ENCODE assay signal across 1 cellular context in the genomic region with DNA sequence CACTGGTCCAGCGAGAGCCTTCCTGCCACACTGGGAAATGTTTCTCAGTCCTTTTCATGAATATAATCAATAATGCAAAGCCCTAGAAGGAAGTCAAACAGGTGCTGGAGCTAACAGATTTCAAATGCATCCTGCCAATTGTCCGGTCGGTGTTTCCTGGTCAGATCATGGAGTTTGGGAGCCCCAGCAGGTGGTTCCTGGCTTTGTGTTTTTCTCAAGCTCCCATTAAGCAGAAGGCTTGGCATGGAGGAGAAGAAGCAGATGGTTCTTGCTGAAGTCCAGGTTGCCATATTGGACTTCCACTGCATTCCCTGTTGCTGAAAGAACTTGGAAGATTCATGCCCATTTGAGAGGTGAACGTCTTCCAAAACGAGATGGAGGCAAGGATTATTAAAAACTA.
A peak's percentile ranks its signal among the peaks of the same experiment; 100 is the strongest.
TF ChIP-seq lines count a peak whose summit lies in the region.

No MANE protein-coding gene starts in this region.

TF ChIP-seq in Ishikawa, 13 proteins besides CTCF, POLR2A, EP300 and RAD21 (continued from another document):
- TF ChIP-seq, protein P1, sequence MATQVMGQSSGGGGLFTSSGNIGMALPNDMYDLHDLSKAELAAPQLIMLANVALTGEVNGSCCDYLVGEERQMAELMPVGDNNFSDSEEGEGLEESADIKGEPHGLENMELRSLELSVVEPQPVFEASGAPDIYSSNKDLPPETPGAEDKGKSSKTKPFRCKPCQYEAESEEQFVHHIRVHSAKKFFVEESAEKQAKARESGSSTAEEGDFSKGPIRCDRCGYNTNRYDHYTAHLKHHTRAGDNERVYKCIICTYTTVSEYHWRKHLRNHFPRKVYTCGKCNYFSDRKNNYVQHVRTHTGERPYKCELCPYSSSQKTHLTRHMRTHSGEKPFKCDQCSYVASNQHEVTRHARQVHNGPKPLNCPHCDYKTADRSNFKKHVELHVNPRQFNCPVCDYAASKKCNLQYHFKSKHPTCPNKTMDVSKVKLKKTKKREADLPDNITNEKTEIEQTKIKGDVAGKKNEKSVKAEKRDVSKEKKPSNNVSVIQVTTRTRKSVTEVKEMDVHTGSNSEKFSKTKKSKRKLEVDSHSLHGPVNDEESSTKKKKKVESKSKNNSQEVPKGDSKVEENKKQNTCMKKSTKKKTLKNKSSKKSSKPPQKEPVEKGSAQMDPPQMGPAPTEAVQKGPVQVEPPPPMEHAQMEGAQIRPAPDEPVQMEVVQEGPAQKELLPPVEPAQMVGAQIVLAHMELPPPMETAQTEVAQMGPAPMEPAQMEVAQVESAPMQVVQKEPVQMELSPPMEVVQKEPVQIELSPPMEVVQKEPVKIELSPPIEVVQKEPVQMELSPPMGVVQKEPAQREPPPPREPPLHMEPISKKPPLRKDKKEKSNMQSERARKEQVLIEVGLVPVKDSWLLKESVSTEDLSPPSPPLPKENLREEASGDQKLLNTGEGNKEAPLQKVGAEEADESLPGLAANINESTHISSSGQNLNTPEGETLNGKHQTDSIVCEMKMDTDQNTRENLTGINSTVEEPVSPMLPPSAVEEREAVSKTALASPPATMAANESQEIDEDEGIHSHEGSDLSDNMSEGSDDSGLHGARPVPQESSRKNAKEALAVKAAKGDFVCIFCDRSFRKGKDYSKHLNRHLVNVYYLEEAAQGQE (IDR thresholded peaks at IDR 0.05; ENCODE audit: low read depth), result no peak
- TF ChIP-seq, protein P2, sequence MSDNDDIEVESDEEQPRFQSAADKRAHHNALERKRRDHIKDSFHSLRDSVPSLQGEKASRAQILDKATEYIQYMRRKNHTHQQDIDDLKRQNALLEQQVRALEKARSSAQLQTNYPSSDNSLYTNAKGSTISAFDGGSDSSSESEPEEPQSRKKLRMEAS (IDR thresholded peaks at IDR 0.05), result 0 out of 2 replicates have a peak, but pooled peaks have one; percentile 14
- TF ChIP-seq ZBTB7A (IDR thresholded peaks at IDR 0.05; ENCODE audit: low read depth), result no peak
- no peak for TF ChIP-seq TEAD4 (IDR thresholded peaks at IDR 0.05)
